8 cellular contexts compared by ENCODE assay signal in the genomic region with DNA sequence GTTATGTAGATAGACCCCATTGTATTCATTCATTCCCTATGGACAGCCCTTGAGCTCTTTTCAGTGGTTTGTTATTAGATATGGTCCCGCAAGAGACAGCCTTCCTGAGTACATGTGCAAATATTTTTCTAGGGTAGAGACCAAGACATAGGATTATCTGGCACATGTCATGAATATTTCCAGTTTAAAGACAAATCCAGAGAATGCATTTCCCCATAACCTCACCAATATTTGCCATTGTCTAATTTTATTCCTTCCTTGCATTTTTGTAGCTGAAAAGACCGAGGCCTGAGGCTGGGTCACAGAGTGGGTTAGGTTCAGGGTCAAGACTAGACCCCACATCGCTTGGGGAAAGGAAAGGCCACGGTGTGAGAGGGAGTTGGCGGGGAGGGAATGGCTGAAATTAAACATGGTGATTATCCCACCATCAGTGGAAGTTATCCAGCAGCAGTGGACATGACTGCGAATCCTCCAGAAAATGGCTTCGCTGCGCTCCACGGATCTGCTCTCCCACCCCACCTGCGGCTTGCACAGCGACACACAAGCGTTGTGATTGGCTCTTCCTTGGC. TPM values are rescaled to one million over a fixed set of nuclear protein-coding genes. Genes with fewer than 3 reads are reported as not detected.
A peak's percentile ranks its signal among the peaks of the same experiment; 100 is the strongest.
DNase-seq lines count a peak whose midpoint lies in the region; ATAC-seq and TF ChIP-seq lines count a peak whose summit lies in the region.

No MANE protein-coding gene starts in this region.

- peak overlapping the region; percentile 65 for H3K27ac Mint-ChIP-seq in chondrocyte (ENCODE audit: unreplicated experiment)
- H3K27ac Mint-ChIP-seq in naive thymus-derived CD4-positive, alpha-beta T cell, result peak overlapping the region; percentile 31 to 90 (median 82)

- H3K4me3 ChIP-seq in AG09309 (ENCODE audit: control insufficient read depth, low read depth, low read length), result peak overlapping the region; percentile 52
- peak overlapping the region; percentile 79 for H3K4me3 ChIP-seq in naive thymus-derived CD4-positive, alpha-beta T cell (ENCODE audit: low read length)

- peak overlapping the region; percentile 63 for H3K27ac ChIP-seq in KOPT-K1 (ENCODE audit: low read depth, low read length, poor library complexity, severe bottlenecking)
- H3K27ac ChIP-seq in naive thymus-derived CD4-positive, alpha-beta T cell (ENCODE audit: low read depth, low read length), result peak overlapping the region; percentile 60

- no peaks in the 10 kb centered on the region for H3K27me3 Mint-ChIP-seq in chondrocyte (ENCODE audit: low read depth)
- H3K27me3 Mint-ChIP-seq in naive thymus-derived CD4-positive, alpha-beta T cell, result peaks cover 0 to 55% (median 0%) of the 10 kb centered on the region in 5 donors

- H3K9me3 ChIP-seq in KOPT-K1 (ENCODE audit: insufficient read depth, low read length, poor library complexity, severe bottlenecking), result no peaks in the 10 kb centered on the region
- H3K9me3 ChIP-seq in naive thymus-derived CD4-positive, alpha-beta T cell (ENCODE audit: control insufficient read depth in 2 of 3, low read length in 3 of 3), result no peaks in the 10 kb centered on the region

- DNase-seq in AG09309 (ENCODE audit: low read depth) (no peak), chondrocyte (ENCODE audit: low spot score) (no peak), dedifferentiated amniotic fluid mesenchymal stem cell (ENCODE audit: extremely low spot score) (no peak), SW480 (ENCODE audit: low spot score) (no peak), NOMO-1 (lab: John Stamatoyannopoulos, UW; ENCODE audit: unreplicated experiment in 2 of 2) (no peak)
- no peak for DNase-seq in naive thymus-derived CD4-positive, alpha-beta T cell
- DNase-seq in NK-92 treated with Interleukin-12 subunit alpha and Interleukin-12 subunit beta, amount 100 ng/mL, for 24 hours (lab: John Stamatoyannopoulos, UW), result no peak

- intact Hi-C loops in naive thymus-derived CD4-positive, alpha-beta T cell (cut with micrococcal nuclease), result loop anchor here (1.0 to 2.0 kb wide), 6 partner anchors 16 to 76 kb away; partner anchors contain the start of genes PAFAH2 (in 1 of the 2) and STMN1 (in 1 of the 2)

- H3K9me3 Mint-ChIP-seq in chondrocyte (ENCODE audit: low read depth), result no peaks in the 10 kb centered on the region
- no peaks in the 10 kb centered on the region for H3K9me3 Mint-ChIP-seq in naive thymus-derived CD4-positive, alpha-beta T cell

- H3K4me1 ChIP-seq in naive thymus-derived CD4-positive, alpha-beta T cell (ENCODE audit: control insufficient read depth in 2 of 2, insufficient read depth in 2 of 2, low read length in 2 of 2), result peaks cover 19 to 20% of the 10 kb centered on the region in 2 donors

- no peak for TF ChIP-seq CTCF in AG09309 (IDR thresholded peaks at IDR 0.05; ENCODE audit: control insufficient read depth, insufficient read depth, low read depth, low read length, missing control alignments)
- TF ChIP-seq CTCF in chondrocyte (IDR thresholded peaks at IDR 0.05), result no peak

- H3K27me3 ChIP-seq in naive thymus-derived CD4-positive, alpha-beta T cell (ENCODE audit: control insufficient read depth in 2 of 2, insufficient read depth in 2 of 2, low read length in 2 of 2), result no peaks in the 10 kb centered on the region

- CTCF ChIA-PET in naive thymus-derived CD4-positive, alpha-beta T cell (lab: Charles Lee), result interaction anchor here (0.6 to 3.7 kb wide), 5 partner anchors 25 to 119 kb away, joined by 3 to 23 read pairs (median 3); partner anchors contain the start of gene PAFAH2

- no peaks in the 10 kb centered on the region for H3K36me3 Mint-ChIP-seq in chondrocyte (ENCODE audit: low read depth)
- H3K36me3 Mint-ChIP-seq in naive thymus-derived CD4-positive, alpha-beta T cell, result peaks cover 0 to 3% (median 0%) of the 10 kb centered on the region in 5 donors

- peak overlapping the region; percentile 71 for H3K4me3 Mint-ChIP-seq in chondrocyte (ENCODE audit: unreplicated experiment)
- peak overlapping the region; percentile 78 to 91 (median 88) for H3K4me3 Mint-ChIP-seq in naive thymus-derived CD4-positive, alpha-beta T cell

- H3K36me3 ChIP-seq in KOPT-K1 (ENCODE audit: insufficient read depth, low read length), result no peaks in the 10 kb centered on the region
- H3K36me3 ChIP-seq in naive thymus-derived CD4-positive, alpha-beta T cell (ENCODE audit: control insufficient read depth in 2 of 3, insufficient read depth in 3 of 3, low read length in 3 of 3), result no peaks in the 10 kb centered on the region

- no peak for ATAC-seq in naive thymus-derived CD4-positive, alpha-beta T cell

- H3K4me1 Mint-ChIP-seq in chondrocyte (ENCODE audit: low read depth), result peaks cover 28% of the 10 kb centered on the region
- H3K4me1 Mint-ChIP-seq in naive thymus-derived CD4-positive, alpha-beta T cell, result peaks cover 23 to 54% (median 43%) of the 10 kb centered on the region in 7 donors

- POLR2A ChIA-PET in naive thymus-derived CD4-positive, alpha-beta T cell (lab: Charles Lee), result interaction anchor here (0.9 to 5.7 kb wide), 10 partner anchors 11 to 75 kb away, joined by 3 to 51 read pairs (median 8); partner anchors contain the start of genes PAFAH2 and STMN1

RNA-seq across cellular contexts. Expression of gene STMN1, which starts 15.9 kb away (rescaled TPM):
- 111 to 156 TPM (median 152 TPM) in 3 replicates for total RNA-seq in chondrocyte
- 100 to 1,000 TPM in 1 of 5 experiments, 10 to 100 TPM in 4; 29.3 to 347 (median 75.3) TPM for total RNA-seq in naive thymus-derived CD4-positive, alpha-beta T cell
- 100 to 1,000 TPM; 247 to 289 TPM for polyA plus RNA-seq in naive thymus-derived CD4-positive, alpha-beta T cell

RNA-seq across cellular contexts. Expression of gene PAQR7, which starts 46.6 kb away (rescaled TPM):
- 13.4 to 15.1 TPM (median 14.5 TPM) in 3 replicates for total RNA-seq in chondrocyte
- total RNA-seq in naive thymus-derived CD4-positive, alpha-beta T cell, result 1 to 10 TPM; 3.4 to 6.0 (median 4.0) TPM
- under 1 TPM; 0.21 to 0.51 TPM for polyA plus RNA-seq in naive thymus-derived CD4-positive, alpha-beta T cell
